2 cellular contexts compared by ENCODE assay signal in genomic region chr4:55696424-55696823, GRCh38.
DNase-seq lines count a peak whose midpoint lies in the region; ATAC-seq, FAIRE-seq and TF ChIP-seq lines count a peak whose summit lies in the region.
"Not testable (repeated sequence)": the region's sequence is repeated elsewhere in the genome, so short reads cannot be mapped to it uniquely, and the experiment has no call there.

No MANE protein-coding gene starts in this region.

- H3K9ac ChIP-seq in K562 (ENCODE audit: insufficient read depth in 1 of 2, low read depth in 2 of 2, low read length in 2 of 2): not testable (repeated sequence)

- not testable (repeated sequence) for H3K4me2 ChIP-seq in K562 (ENCODE audit: insufficient read depth, low read length)

- FAIRE-seq in K562 (lab: Jason Lieb, UNC): not testable (repeated sequence)

- not testable (repeated sequence) for TF ChIP-seq CTCF in HEK293 (tag by site-specific recombination; IDR thresholded peaks at IDR 0.05); K562 (IDR thresholded peaks at IDR 0.05 in 2 of 3, conservative IDR thresholded peaks at IDR 0.05 in 1 of 3; ENCODE audit: insufficient read depth in 2 of 3, low read depth in 1 of 3, low read length in 3 of 3)

- not testable (repeated sequence) for ATAC-seq in K562

- TF ChIP-seq EP300 in K562 (IDR thresholded peaks at IDR 0.05; ENCODE audit: low read length): not testable (repeated sequence)

- not testable (repeated sequence) for H3K4me1 ChIP-seq in HEK293 (ENCODE audit: control insufficient read depth, insufficient read depth, low read length); K562 (replicated peaks in 1 of 2; ENCODE audit: control insufficient read depth in 2 of 2, insufficient read depth in 2 of 2, low read length in 2 of 2)

- not testable (repeated sequence) for TF ChIP-seq RAD21 in K562 (CRISPR knock-in tag; conservative IDR thresholded peaks at IDR 0.05 in 1 of 2, IDR thresholded peaks at IDR 0.05 in 1 of 2)

- BruUV-seq in K562 (replicated peaks; lab: Mats Ljungman, UMichigan): not testable (repeated sequence)

- H3K9me1 ChIP-seq in K562 (ENCODE audit: control insufficient read depth, insufficient read depth, low read length): not testable (repeated sequence)

- POLR2A ChIA-PET in HEK293 (lab: Yijun Ruan, JAX); K562 (lab: Yijun Ruan, JAX): not testable (repeated sequence)

- not testable (repeated sequence) for H3K27me3 ChIP-seq in K562 (ENCODE audit: control insufficient read depth in 2 of 2, insufficient read depth in 2 of 2, low read length in 2 of 2)

- in situ Hi-C loops in K562 (cut with MboI): not testable (repeated sequence)

- WGBS in K562 (ENCODE audit: insufficient coverage, low coverage, missing lambda C conversion rate): 85% methylated on average over 2 of the region's 3 CpGs

- H3K9me3 ChIP-seq in HEK293 (ENCODE audit: control insufficient read depth, insufficient read depth, low read depth, low read length); K562 (replicated peaks; ENCODE audit: control insufficient read depth, insufficient read depth, low read depth, low read length): not testable (repeated sequence)

- not testable (repeated sequence) for H4K20me1 ChIP-seq in K562 (replicated peaks; ENCODE audit: control insufficient read depth, insufficient read depth, low read length)

- intact Hi-C loops in K562 (cut with micrococcal nuclease): not testable (repeated sequence)

- not testable (repeated sequence) for H2AFZ ChIP-seq in K562 (ENCODE audit: low read depth, low read length)

- H3K36me3 ChIP-seq in HEK293 (ENCODE audit: control insufficient read depth in 2 of 2, insufficient read depth in 1 of 2, low read length in 2 of 2); K562 (ENCODE audit: control insufficient read depth, insufficient read depth, low read length): not testable (repeated sequence)

- not testable (repeated sequence) for H3K79me2 ChIP-seq in K562 (ENCODE audit: control insufficient read depth, insufficient read depth, low read length)

- DNase-seq in K562 (ENCODE audit: extremely low read depth in 1 of 4, low spot score in 3 of 4): not testable (repeated sequence)

- CTCF ChIA-PET in HEK293 (lab: Yijun Ruan, JAX); K562 (lab: Yijun Ruan, JAX; ENCODE audit: low intra/inter-chr PET ratio): not testable (repeated sequence)

- not testable (repeated sequence) for TF ChIP-seq POLR2A in K562 (conservative IDR thresholded peaks at IDR 0.05)

- H3K4me3 ChIP-seq in HEK293 (ENCODE audit: low read depth, low read length); K562: not testable (repeated sequence)

- not testable (repeated sequence) for H3K27ac ChIP-seq in HEK293 (ENCODE audit: extremely low read depth, low read depth, low read length); K562 (ENCODE audit: extremely low read depth, low read depth, low read length)

TF ChIP-seq in HEK293, 187 proteins besides CTCF, POLR2A, EP300 and RAD21:
- peak; percentile 51; the same call in 1 of the 2 replicates for TF ChIP-seq ZNF146 (tag by site-specific recombination; IDR thresholded peaks at IDR 0.05)

TF ChIP-seq in K562, 482 proteins besides CTCF, POLR2A, EP300 and RAD21:
- peak; percentile 72; the same call in 1 of the 2 replicates for TF ChIP-seq BCOR (IDR thresholded peaks at IDR 0.05)
- TF ChIP-seq KDM1A (IDR thresholded peaks at IDR 0.05): peak in 1 of 2 experiments; percentile 12; a peak in 1 of 4 replicates
- TF ChIP-seq ZNF146 (CRISPR knock-in tag; IDR thresholded peaks at IDR 0.05; ENCODE audit: unreplicated experiment): peak; percentile 88
